Comparison of ENCODE assay signal across 23 cellular contexts in genomic region chr10:10552948-10553347, GRCh38.
"Had no signal": no experiment of that assay in that cellular context is flagged by ENCODE, and none has a peak within 500 bp of the region (broad histone marks: within the 10 kb centered on the region; RNA-seq: fewer than 3 reads in every experiment).

No MANE protein-coding gene starts in this region.

- H3K27ac ChIP-seq: body of pancreas, cardiac muscle cell, esophagus squamous epithelium, gastrocnemius medialis, left ventricle myocardium inferior, neutrophil, ovary, prostate gland, testis, vagina had no signal

- H3K27me3 ChIP-seq: body of pancreas, cardiac muscle cell, esophagus squamous epithelium, gastrocnemius medialis, neutrophil, ovary, testis, vagina had no signal

- H3K4me3 ChIP-seq: body of pancreas, cardiac muscle cell, esophagus squamous epithelium, gastrocnemius medialis, left ventricle myocardium inferior, ovary, prostate gland, testis, vagina had no signal

- ATAC-seq: activated CD8-positive, alpha-beta T cell treated with anti-CD3 and anti-CD28 coated beads, Interleukin-2, amount 10 ng/mL, durations not matched to agents 7 days and 5 days; body of pancreas; gastrocnemius medialis; naive thymus-derived CD4-positive, alpha-beta T cell; T-helper 17 cell had no signal

- DNase-seq: activated B cell treated with CpG ODN at 0.5 μM for 24 hours; activated CD4-positive, alpha-beta T cell treated with anti-CD3 and anti-CD28 coated beads for 48 hours; activated CD8-positive, alpha-beta T cell treated with anti-CD3 and anti-CD28 coated beads, Interleukin-2, amount 10 ng/mL, durations not matched to agents 7 days and 5 days; activated naive CD4-positive, alpha-beta T cell treated with Interleukin-2 at 50 U/mL for 16 hours; activated T-cell treated with anti-CD3 and anti-CD28 coated beads, Interleukin-2, amount 50 U/mL, for 24 hours; anterior cingulate cortex; body of pancreas; cortex of kidney; endodermal cell; esophagus squamous epithelium; gastrocnemius medialis; hippocampal formation; kidney glomerular epithelial cell; left ventricle myocardium inferior; naive thymus-derived CD4-positive, alpha-beta T cell; ovary; T-helper 17 cell; testis; trophoblast cell had no signal

- H3K27me3 Mint-ChIP-seq: activated B cell treated with CpG ODN at 0.5 μM for 24 hours had no signal

- H3K9me3 Mint-ChIP-seq: activated B cell treated with CpG ODN at 0.5 μM for 24 hours; activated T-cell treated with anti-CD3 and anti-CD28 coated beads, Interleukin-2, amount 50 U/mL, for 24 hours had no signal

- H3K4me1 ChIP-seq: body of pancreas, esophagus squamous epithelium, gastrocnemius medialis, left ventricle myocardium inferior, prostate gland, testis, vagina had no signal

- H3K4me3 Mint-ChIP-seq: activated B cell treated with CpG ODN at 0.5 μM for 24 hours; activated CD8-positive, alpha-beta T cell treated with anti-CD3 and anti-CD28 coated beads, Interleukin-2, amount 10 ng/mL, durations not matched to agents 7 days and 5 days; activated T-cell treated with anti-CD3 and anti-CD28 coated beads, Interleukin-2, amount 50 U/mL, for 24 hours; endodermal cell; naive thymus-derived CD4-positive, alpha-beta T cell; T-helper 17 cell had no signal

- H3K36me3 ChIP-seq: cardiac muscle cell, esophagus squamous epithelium, gastrocnemius medialis, left ventricle myocardium inferior, neutrophil, ovary, prostate gland, vagina had no signal

- H3K27ac Mint-ChIP-seq: activated B cell treated with CpG ODN at 0.5 μM for 24 hours; activated CD8-positive, alpha-beta T cell treated with anti-CD3 and anti-CD28 coated beads, Interleukin-2, amount 10 ng/mL, durations not matched to agents 7 days and 5 days; activated T-cell treated with anti-CD3 and anti-CD28 coated beads, Interleukin-2, amount 50 U/mL, for 24 hours; endodermal cell; naive thymus-derived CD4-positive, alpha-beta T cell; T-helper 17 cell had no signal

- H3K9me3 ChIP-seq: body of pancreas, esophagus squamous epithelium, gastrocnemius medialis, left ventricle myocardium inferior, neutrophil, ovary, prostate gland, testis, vagina had no signal

- H3K4me1 Mint-ChIP-seq: activated B cell treated with CpG ODN at 0.5 μM for 24 hours; naive thymus-derived CD4-positive, alpha-beta T cell; T-helper 17 cell had no signal
